18 cellular contexts compared by ENCODE assay signal in the genomic region with DNA sequence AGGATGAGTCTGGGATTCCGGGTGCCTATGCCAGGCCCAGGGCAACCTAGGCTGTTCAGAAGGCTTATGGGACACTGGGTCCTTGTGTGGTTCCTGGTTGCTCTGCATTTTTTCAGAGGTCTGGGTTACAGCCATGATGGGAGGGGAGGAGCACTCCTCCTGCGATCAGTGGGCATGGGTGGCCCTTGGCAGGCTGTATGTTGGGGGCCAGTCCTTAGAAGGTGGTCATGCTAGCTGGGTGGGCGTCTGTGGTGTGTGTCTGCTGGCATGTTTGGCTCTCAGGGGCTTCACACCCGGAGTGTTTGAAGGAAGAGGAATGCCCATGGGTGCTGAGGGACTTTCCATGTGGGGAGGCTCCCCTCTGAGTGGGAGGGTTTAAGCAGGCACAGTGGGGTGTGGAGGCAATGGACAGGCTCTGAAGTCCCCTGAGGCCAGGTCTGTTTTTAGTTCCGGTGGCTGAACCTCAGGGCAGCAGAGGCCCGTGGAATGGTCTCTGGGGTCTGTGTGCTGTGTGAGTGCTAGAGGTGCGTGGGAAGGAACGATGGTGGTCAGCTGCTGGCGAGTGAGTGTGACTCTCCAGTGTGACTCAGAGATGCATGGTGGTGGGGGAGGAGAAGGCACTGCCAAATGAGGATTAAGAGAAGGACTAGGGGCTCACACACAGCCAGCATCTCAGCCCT. TPM values are rescaled to one million over a fixed set of nuclear protein-coding genes. Genes with fewer than 3 reads are reported as not detected.
DNase-seq lines count a peak whose midpoint lies in the region; ATAC-seq, FAIRE-seq and TF ChIP-seq lines count a peak whose summit lies in the region.
"Had no signal": no experiment of that assay in that cellular context is flagged by ENCODE, and none has a peak within 500 bp of the region (broad histone marks: within the 10 kb centered on the region; RNA-seq: fewer than 3 reads in every experiment).

No MANE protein-coding gene starts in this region.

- H3K9me3 ChIP-seq in astrocyte (ENCODE audit: insufficient read depth, low read depth, low read length): no peaks in the 10 kb centered on the region
- H3K9me3 ChIP-seq: upper lobe of left lung had no signal

- H3K36me3 ChIP-seq in astrocyte (ENCODE audit: insufficient read depth, low read length): no peaks in the 10 kb centered on the region
- H3K36me3 ChIP-seq: upper lobe of left lung had no signal

- no peaks in the 10 kb centered on the region for H3K79me2 ChIP-seq in astrocyte (ENCODE audit: insufficient read depth, low read length)
- H3K79me2 ChIP-seq: parathyroid adenoma had no signal

- no peaks in the 10 kb centered on the region for H3K27me3 ChIP-seq in astrocyte (ENCODE audit: insufficient read depth, low read length)
- H3K27me3 ChIP-seq: upper lobe of left lung had no signal

- H3K27ac ChIP-seq in astrocyte (ENCODE audit: low read depth, low read length): no peak overlapping the region
- H3K27ac ChIP-seq: parathyroid adenoma, upper lobe of left lung had no signal

- H3K9me3 Mint-ChIP-seq in astrocyte (ENCODE audit: unreplicated experiment) (peaks cover 6% of the 10 kb centered on the region), HFFc6 (peaks cover 47% of the 10 kb centered on the region)
- H3K9me3 Mint-ChIP-seq: brain had no signal

- H3K4me1 Mint-ChIP-seq in astrocyte (ENCODE audit: low read depth, unreplicated experiment) (peaks cover 9% of the 10 kb centered on the region), HFFc6 (ENCODE audit: low read depth) (no peaks in the 10 kb centered on the region)

- intact Hi-C loops in left cardiac atrium (cut with DNase I): no loop called here

- no peak overlapping the region for H3K4me3 Mint-ChIP-seq in astrocyte (ENCODE audit: unreplicated experiment)
- H3K4me3 Mint-ChIP-seq in HFFc6: no peak overlapping the region
- H3K4me3 Mint-ChIP-seq: activated CD8-positive, alpha-beta T cell treated with anti-CD3 and anti-CD28 coated beads, Interleukin-2, amount 10 ng/mL, durations not matched to agents 7 days and 5 days; brain had no signal

- no peak overlapping the region for H3K4me3 ChIP-seq in astrocyte (ENCODE audit: insufficient read depth, low read depth, low read length)
- H3K4me3 ChIP-seq: upper lobe of left lung had no signal

- peak; percentile 56 for ATAC-seq in GM19025 (IDR thresholded peaks at IDR 0.05; ENCODE audit: low read depth, unreplicated experiment)
- ATAC-seq in HG02981 (IDR thresholded peaks at IDR 0.05; ENCODE audit: unreplicated experiment): peak; percentile 29
- no peak for ATAC-seq in left cardiac atrium
- ATAC-seq: activated CD8-positive, alpha-beta T cell treated with anti-CD3 and anti-CD28 coated beads, Interleukin-2, amount 10 ng/mL, durations not matched to agents 7 days and 5 days had no signal

- peak overlapping the region; percentile 0 for H3K9ac ChIP-seq in astrocyte (ENCODE audit: low read length)
- H3K9ac ChIP-seq: parathyroid adenoma had no signal

- H3K36me3 Mint-ChIP-seq in astrocyte (ENCODE audit: low read depth, unreplicated experiment): no peaks in the 10 kb centered on the region
- no peaks in the 10 kb centered on the region; the same call in 1 of the 2 replicates for H3K36me3 Mint-ChIP-seq in HFFc6 (ENCODE audit: low read depth)

- peak overlapping the region; percentile 26 for H3K4me2 ChIP-seq in astrocyte (ENCODE audit: low read length)

- TF ChIP-seq CTCF in astrocyte (IDR thresholded peaks at IDR 0.05; ENCODE audit: insufficient read depth, low read depth, low read length) (no peak), HFFc6 (IDR thresholded peaks at IDR 0.05) (no peak)

- FAIRE-seq in astrocyte (lab: Jason Lieb, UNC): no peak

- no peak overlapping the region for H2AFZ ChIP-seq in astrocyte (ENCODE audit: low read depth, low read length)
- H2AFZ ChIP-seq: parathyroid adenoma had no signal

- H4K20me1 ChIP-seq in astrocyte (ENCODE audit: insufficient read depth, low read length): no peaks in the 10 kb centered on the region

- no peak overlapping the region for H3K27ac Mint-ChIP-seq in astrocyte (ENCODE audit: unreplicated experiment)
- H3K27ac Mint-ChIP-seq in HFFc6: no peak overlapping the region
- H3K27ac Mint-ChIP-seq: activated CD8-positive, alpha-beta T cell treated with anti-CD3 and anti-CD28 coated beads, Interleukin-2, amount 10 ng/mL, durations not matched to agents 7 days and 5 days had no signal

- DNase-seq in Daoy (ENCODE audit: low read depth) (peak; percentile 67), astrocyte (ENCODE audit: low read depth) (peak; percentile 41), HFFc6 (no peak), left cardiac atrium (no peak), NCI-H1048 (lab: John Stamatoyannopoulos, UW) (no peak)
- no peak for DNase-seq in activated effector memory CD4-positive, alpha-beta T cell treated with Interleukin-2 at 50 U/mL for 16 hours
- DNase-seq: activated CD8-positive, alpha-beta T cell treated with anti-CD3 and anti-CD28 coated beads, Interleukin-2, amount 10 ng/mL, durations not matched to agents 7 days and 5 days; activated gamma-delta T cell treated with Interleukin-2 at 50 U/mL for 16 hours; DMS153; effector CD4-positive, alpha-beta T cell; foreskin fibroblast; midbrain; NCI-H526 treated with DMSO at 0.1 percent for 48 hours; upper lobe of left lung had no signal

- peaks cover 18% of the 10 kb centered on the region for H3K27me3 Mint-ChIP-seq in astrocyte (ENCODE audit: low read depth, unreplicated experiment)
- H3K27me3 Mint-ChIP-seq in HFFc6 (ENCODE audit: insufficient read depth): peaks cover 2% of the 10 kb centered on the region

- H3K4me1 ChIP-seq in astrocyte (ENCODE audit: insufficient read depth, low read length): no peaks in the 10 kb centered on the region
- H3K4me1 ChIP-seq: parathyroid adenoma, upper lobe of left lung had no signal

RNA-seq across cellular contexts. Expression of gene CACNA1E, which starts 25.3 kb away (rescaled TPM):
- total RNA-seq in Daoy (2014; rRNA removed; shearing (Covaris generic)): under 0.01 TPM in 1 of 2 replicates, not detected in the other
- total RNA-seq in astrocyte (0.07 and 0.14 TPM in 2 replicates), left cardiac atrium (1 to 10 TPM in 1 of 2 donors, under 1 TPM in 1; 0.55 to 1.3 TPM)
- total RNA-seq in HFFc6 (2021; fragmentation: NEBNext Ultra II Directional; extraction: Animal tissue kit (Norgen Biotek cat#: 25700)): not detected

Comparison
In these comparisons a context has a peak if more than half of its experiments do, and no peak if none do; other contexts are left out.
1. DNase-seq: peak in Daoy (single experiment) and astrocyte (single experiment); none in HFFc6 (single experiment), left cardiac atrium (single experiment), NCI-H1048 (single experiment) and activated effector memory CD4-positive, alpha-beta T cell treated with Interleukin-2 at 50 U/mL for 16 hours (single experiment).
2. ATAC-seq: peak in GM19025 (single experiment) and HG02981 (single experiment); none in left cardiac atrium (0 of 2).